In genomic region chr7:23570592-23571200, GRCh38 we compare ENCODE assay signal across 8 cellular contexts. TPM values are rescaled to one million over a fixed set of nuclear protein-coding genes. Genes with fewer than 3 reads are reported as not detected.
DNase-seq lines count a peak whose midpoint lies in the region; ATAC-seq and TF ChIP-seq lines count a peak whose summit lies in the region.

No MANE protein-coding gene starts in this region.

- H3K36me3 ChIP-seq in left lung = no peaks in the 10 kb centered on the region

- H3K9me3 ChIP-seq in AG04450 (ENCODE audit: control insufficient read depth, insufficient read depth, low read length) (no peaks in the 10 kb centered on the region), left lung (no peaks in the 10 kb centered on the region)

- ATAC-seq in GM18861 (IDR thresholded peaks at IDR 0.05; ENCODE audit: unreplicated experiment) = peak; percentile 74
- ATAC-seq in HG03159 (IDR thresholded peaks at IDR 0.05; ENCODE audit: unreplicated experiment) = peak; percentile 76
- peak; percentile 100 for ATAC-seq in left lung

- no peak overlapping the region for H3K4me3 ChIP-seq in AG04450 (ENCODE audit: low read depth, low read length)
- H3K4me3 ChIP-seq in left lung = no peak overlapping the region

- H3K27me3 ChIP-seq in AG04450 (ENCODE audit: control insufficient read depth, insufficient read depth, low read length) (no peaks in the 10 kb centered on the region), left lung (peaks cover 0 to 16% of the 10 kb centered on the region in 2 donors)

- peaks cover 3% of the 10 kb centered on the region for H3K27me3 Mint-ChIP-seq in chondrocyte (ENCODE audit: low read depth)

- no peak overlapping the region for H3K27ac Mint-ChIP-seq in chondrocyte (ENCODE audit: unreplicated experiment)

- TF ChIP-seq CTCF in AG04450 (IDR thresholded peaks at IDR 0.05; ENCODE audit: low read depth, low read length) = peak; percentile 95
- TF ChIP-seq CTCF in chondrocyte (IDR thresholded peaks at IDR 0.05) = peak; percentile 96
- peak; percentile 65 to 73 for TF ChIP-seq CTCF in left lung (IDR thresholded peaks at IDR 0.05)

- no peak overlapping the region for H3K4me3 Mint-ChIP-seq in chondrocyte (ENCODE audit: unreplicated experiment)

- CTCF ChIA-PET in AG04450 (lab: Charles Lee) = interaction anchor here (0.5 to 3.2 kb wide), 42 partner anchors 9 to 1528 kb away, joined by 3 to 202 read pairs (median 4); partner anchors contain the start of genes CCDC126, FAM221A and STK31

- H3K27ac ChIP-seq in AG04450 (ENCODE audit: low read depth, low read length) (no peak overlapping the region), left lung (no peak overlapping the region)

- no peaks in the 10 kb centered on the region for H3K9me3 Mint-ChIP-seq in chondrocyte (ENCODE audit: low read depth)

- no peaks in the 10 kb centered on the region for H3K4me1 ChIP-seq in left lung

- H3K36me3 Mint-ChIP-seq in chondrocyte (ENCODE audit: low read depth) = no peaks in the 10 kb centered on the region

- intact Hi-C loops in left lung (cut with DNase I) = loop anchor here in 1 of 2 donors (5.0 kb wide), 1 partner anchor 142 kb away; the partner anchor contains the start of gene STK31

- peak; percentile 44 for DNase-seq in AG04450 (ENCODE audit: low read depth, low spot score)
- peak; percentile 47 for DNase-seq in NCI-H345 treated with DMSO at 0.1 percent for 48 hours (lab: John Stamatoyannopoulos, UW; ENCODE audit: unreplicated experiment)
- peak; percentile 50 for DNase-seq in activated CD4-positive, alpha-beta T cell treated with anti-CD3 and anti-CD28 coated beads for 1 hour
- no peak for DNase-seq in chondrocyte (ENCODE audit: low spot score)
- DNase-seq in left lung = peak in 1 of 2 donors; percentile 54
- DNase-seq in stimulated activated CD4-positive, alpha-beta T cell treated with anti-CD3 and anti-CD28 coated beads, TNF-alpha, amount 100 ng/mL, for 1 hour (ENCODE audit: low read depth in 3 of 3, low spot score in 1 of 3) = peak in 2 of 3 donors; percentile 33 to 52

- no peaks in the 10 kb centered on the region for H3K4me1 Mint-ChIP-seq in chondrocyte (ENCODE audit: low read depth)

- POLR2A ChIA-PET in AG04450 (lab: Yijun Ruan, JAX) = no interaction called here

RNA-seq across cellular contexts. Expression of gene CCDC126, which starts 26.5 kb away (rescaled TPM):
- polyA plus RNA-seq in AG04450 (2011; rRNA removed) = 5.7 and 7.6 TPM in 2 replicates
- polyA minus RNA-seq in AG04450 (2011; rRNA and poly(A)+ RNA removed) = 2.7 and 7.5 TPM in 2 replicates
- 11.3 to 16.1 TPM (median 11.4 TPM) in 3 replicates for total RNA-seq in chondrocyte
- 10 to 100 TPM; 11.9 to 14.3 TPM for total RNA-seq in left lung

RNA-seq across cellular contexts. Expression of gene TRA2A, which starts 38.9 kb away (rescaled TPM):
- polyA plus RNA-seq in AG04450 (2011; rRNA removed) = 64.6 and 78.8 TPM in 2 replicates
- polyA minus RNA-seq in AG04450 (2011; rRNA and poly(A)+ RNA removed) = 76.4 and 81.8 TPM in 2 replicates
- total RNA-seq in chondrocyte (58.3 to 93.2 TPM (median 60.9 TPM) in 3 replicates), left lung (10 to 100 TPM; 68.1 to 75.8 TPM)
